Comparison of ENCODE assay signal across 1 cellular context in genomic region chr17:39951924-39952664, GRCh38.
TF ChIP-seq lines count a peak whose summit lies in the region.

No MANE protein-coding gene starts in this region.

TF ChIP-seq in HCT116, 20 proteins besides CTCF, POLR2A, EP300 and RAD21 (continued from another document):
- TF ChIP-seq TCF7L2 (IDR thresholded peaks at IDR 0.05; ENCODE audit: borderline replicate concordance, extremely low read depth, insufficient read depth, insufficient read length) (no peak), ATF3 (IDR thresholded peaks at IDR 0.05) (no peak), POLR2AphosphoS5 (IDR thresholded peaks at IDR 0.05; ENCODE audit: low read depth, low read length) (no peak), EGR1 (IDR thresholded peaks at IDR 0.05; ENCODE audit: low read depth) (no peak), SIN3A (IDR thresholded peaks at IDR 0.05; ENCODE audit: low read depth) (no peak), ZNF274 (IDR thresholded peaks at IDR 0.05; ENCODE audit: low read depth, low read length) (no peak), FOSL1 (IDR thresholded peaks at IDR 0.05; ENCODE audit: low read depth) (no peak), EZH2phosphoT487 (IDR thresholded peaks at IDR 0.05; ENCODE audit: borderline replicate concordance) (no peak), MAX (IDR thresholded peaks at IDR 0.05) (no peak)
